ENCODE assay signal across 8 cellular contexts in genomic region chr12:118035194-118036041, GRCh38. TPM values are rescaled to one million over a fixed set of nuclear protein-coding genes. Genes with fewer than 3 reads are reported as not detected.
DNase-seq lines count a peak whose midpoint lies in the region; ATAC-seq, FAIRE-seq and TF ChIP-seq lines count a peak whose summit lies in the region.

No MANE protein-coding gene starts in this region.

- peak overlapping the region; percentile 17 to 72 for H3K27ac Mint-ChIP-seq in effector memory CD8-positive, alpha-beta T cell

- no peak; the same call in 1 of the 2 replicates for TF ChIP-seq POLR2A in GM12891 (IDR thresholded peaks at IDR 0.05; ENCODE audit: low read depth, low read length)

- no peak overlapping the region for H3K4me3 Mint-ChIP-seq in effector memory CD8-positive, alpha-beta T cell

- DNase-seq in AG04449 (ENCODE audit: low read depth, low spot score): no peak
- peak; percentile 30 for DNase-seq in GM12891 (ENCODE audit: insufficient read length, low spot score)
- DNase-seq in NCI-H2029 treated with DMSO at 0.1 percent for 48 hours (lab: John Stamatoyannopoulos, UW): peak; percentile 48
- no peak for DNase-seq in effector memory CD8-positive, alpha-beta T cell
- no peak for DNase-seq in D721Med (ENCODE audit: insufficient read length, low spot score)
- no peak for DNase-seq in SIG-M5 (lab: John Stamatoyannopoulos, UW)
- no peak for DNase-seq in NOMO-1 treated with DMSO at 0.1 percent for 48 hours (lab: John Stamatoyannopoulos, UW; ENCODE audit: unreplicated experiment)

- H3K36me3 Mint-ChIP-seq in effector memory CD8-positive, alpha-beta T cell (ENCODE audit: insufficient read depth): peaks cover 86% of the 10 kb centered on the region

- POLR2A ChIA-PET in AG04449 (lab: Yijun Ruan, JAX): interaction anchor here (1.7 kb wide), 1 partner anchor 9 kb away, joined by 5 read pairs; no protein-coding TSS in a partner anchor

- no peaks in the 10 kb centered on the region for H3K27me3 Mint-ChIP-seq in effector memory CD8-positive, alpha-beta T cell

- H3K4me1 Mint-ChIP-seq in effector memory CD8-positive, alpha-beta T cell (ENCODE audit: low read depth in 2 of 2): no peaks in the 10 kb centered on the region

- H3K9me3 Mint-ChIP-seq in effector memory CD8-positive, alpha-beta T cell: no peaks in the 10 kb centered on the region

- peak; percentile 74 for ATAC-seq in HG02588 (IDR thresholded peaks at IDR 0.05; ENCODE audit: unreplicated experiment)
- no peak for ATAC-seq in effector memory CD8-positive, alpha-beta T cell (replicated peaks)

- H3K4me3 ChIP-seq in AG04449 (ENCODE audit: low read depth, low read length): no peak overlapping the region

- peak; percentile 13 for TF ChIP-seq CTCF in AG04449 (IDR thresholded peaks at IDR 0.05; ENCODE audit: insufficient read depth, low read length, missing control alignments)
- no peak for TF ChIP-seq CTCF in D721Med (IDR thresholded peaks at IDR 0.05; ENCODE audit: insufficient read depth, missing control alignments)

- FAIRE-seq in GM12891 (lab: Jason Lieb, UNC) (peak; percentile 86), D721Med (lab: Jason Lieb, UNC) (no peak)

- CTCF ChIA-PET in AG04449 (lab: Yijun Ruan, JAX): interaction anchor here (0.7 to 10.1 kb wide), 20 partner anchors 10 to 340 kb away, joined by 3 to 233 read pairs (median 4); partner anchors contain the start of gene RFC5

TF ChIP-seq in GM12891, 5 proteins besides CTCF, POLR2A, EP300 and RAD21:
- TF ChIP-seq TAF1 (IDR thresholded peaks at IDR 0.05; ENCODE audit: low read depth, low read length): no peak
- no peak for TF ChIP-seq POLR2AphosphoS5 (IDR thresholded peaks at IDR 0.05; ENCODE audit: low read depth, low read length)
- TF ChIP-seq SPI1 (IDR thresholded peaks at IDR 0.05; ENCODE audit: low read depth, low read length): peak; percentile 30; the same call in 1 of the 2 replicates
- peak; percentile 67; the same call in 1 of the 2 replicates for TF ChIP-seq POU2F2 (IDR thresholded peaks at IDR 0.05; ENCODE audit: low read depth, low read length)

RNA-seq across cellular contexts. Expression of gene RFC5, which starts 18.9 kb away (rescaled TPM):
- polyA plus RNA-seq in GM12891 (2012; ENCODE audit: low read depth, missing spikeins): 28.6 TPM

RNA-seq across cellular contexts. Expression of gene WSB2, which starts 25.6 kb away (rescaled TPM):
- polyA plus RNA-seq in GM12891 (2012; ENCODE audit: low read depth, missing spikeins): 38.5 TPM

Comparison
In these comparisons a context has a peak if more than half of its experiments do, and no peak if none do; other contexts are left out.
1. DNase-seq: peak in GM12891 (single experiment) and NCI-H2029 treated with DMSO at 0.1 percent for 48 hours (single experiment); none in AG04449 (single experiment), effector memory CD8-positive, alpha-beta T cell (0 of 3), D721Med (single experiment), SIG-M5 (single experiment) and NOMO-1 treated with DMSO at 0.1 percent for 48 hours (single experiment).